ENCODE assay signal across 8 cellular contexts in genomic region chr4:86935499-86935832, GRCh38. TPM values are rescaled to one million over a fixed set of nuclear protein-coding genes. Genes with fewer than 3 reads are reported as not detected.
DNase-seq lines count a peak whose midpoint lies in the region; ATAC-seq and TF ChIP-seq lines count a peak whose summit lies in the region.

No MANE protein-coding gene starts in this region.

- H3K27me3 ChIP-seq in OCI-LY3 (ENCODE audit: low read depth, low read length) (no peaks in the 10 kb centered on the region), right lobe of liver (no peaks in the 10 kb centered on the region)

- no peaks in the 10 kb centered on the region for H3K27me3 Mint-ChIP-seq in stimulated activated naive CD8-positive, alpha-beta T cell treated with anti-CD3 and anti-CD28 coated beads, Interleukin-15, amount 100 ng/mL, for 72 hours

- no peaks in the 10 kb centered on the region for H3K36me3 ChIP-seq in OCI-LY3 (replicated peaks; ENCODE audit: low read depth, low read length)
- no peaks in the 10 kb centered on the region for H3K36me3 ChIP-seq in right lobe of liver

- H3K4me1 Mint-ChIP-seq in stimulated activated naive CD8-positive, alpha-beta T cell treated with anti-CD3 and anti-CD28 coated beads, Interleukin-15, amount 100 ng/mL, for 72 hours: peaks cover 42% of the 10 kb centered on the region

- H3K79me2 ChIP-seq in OCI-LY3 (ENCODE audit: low read length): peaks cover 44% of the 10 kb centered on the region

- peak; percentile 4 for ATAC-seq in GM21717 (IDR thresholded peaks at IDR 0.05; ENCODE audit: unreplicated experiment)
- peak in 3 of 4 donors; percentile 2 to 11 (median 4) for ATAC-seq in right lobe of liver
- peak; percentile 36 for ATAC-seq in stimulated activated naive CD8-positive, alpha-beta T cell treated with anti-CD3 and anti-CD28 coated beads, Interleukin-15, amount 100 ng/mL, for 72 hours
- ATAC-seq in HG02798 (IDR thresholded peaks at IDR 0.05; ENCODE audit: poor library complexity, unreplicated experiment): no peak
- no peak for ATAC-seq in GM21423 (IDR thresholded peaks at IDR 0.05; ENCODE audit: unreplicated experiment)

- H3K4me2 ChIP-seq in OCI-LY3 (ENCODE audit: low read length): peak overlapping the region; percentile 94

- H3K4me3 Mint-ChIP-seq in stimulated activated naive CD8-positive, alpha-beta T cell treated with anti-CD3 and anti-CD28 coated beads, Interleukin-15, amount 100 ng/mL, for 72 hours: peak overlapping the region; percentile 83 to 90

- H3K4me3 ChIP-seq in OCI-LY3 (ENCODE audit: low read length): peak overlapping the region; percentile 98
- H3K4me3 ChIP-seq in right lobe of liver: peak overlapping the region; percentile 85 to 93 (median 89)

- H4K20me1 ChIP-seq in OCI-LY3 (ENCODE audit: insufficient read depth, low read length): peaks cover 19% of the 10 kb centered on the region; the same call in 1 of the 2 replicates

- H3K9ac ChIP-seq in OCI-LY3 (ENCODE audit: low read length): peak overlapping the region; percentile 97

- intact Hi-C loops in right lobe of liver (cut with DNase I): loop anchor here in 1 of 2 donors (10.0 kb wide), 1 partner anchor 49 kb away; no protein-coding TSS in a partner anchor

- no peaks in the 10 kb centered on the region for H3K9me3 Mint-ChIP-seq in stimulated activated naive CD8-positive, alpha-beta T cell treated with anti-CD3 and anti-CD28 coated beads, Interleukin-15, amount 100 ng/mL, for 72 hours

- H3K4me1 ChIP-seq in OCI-LY3 (ENCODE audit: low read length) (peaks cover 38% of the 10 kb centered on the region), right lobe of liver (peaks cover 0 to 45% (median 22%) of the 10 kb centered on the region in 4 donors)

- TF ChIP-seq CTCF in OCI-LY3 (IDR thresholded peaks at IDR 0.05; ENCODE audit: low read depth, low read length) (no peak), right lobe of liver (IDR thresholded peaks at IDR 0.05) (no peak)

- H3K27ac ChIP-seq in OCI-LY3 (ENCODE audit: low read length) (peak overlapping the region; percentile 86), caudate nucleus (ENCODE audit: low read depth, low read length) (peak overlapping the region; percentile 86), right lobe of liver (peak overlapping the region; percentile 97 to 98 (median 98))

- peak overlapping the region; percentile 39 for H2AFZ ChIP-seq in OCI-LY3 (ENCODE audit: low read depth, low read length)

- H3K27ac Mint-ChIP-seq in stimulated activated naive CD8-positive, alpha-beta T cell treated with anti-CD3 and anti-CD28 coated beads, Interleukin-15, amount 100 ng/mL, for 72 hours: peak overlapping the region; percentile 95 to 98

- H3K9me3 ChIP-seq in OCI-LY3 (ENCODE audit: insufficient read depth, low read length): no peaks in the 10 kb centered on the region
- no peaks in the 10 kb centered on the region for H3K9me3 ChIP-seq in right lobe of liver

- 0% methylated on average over 5 of the region's 21 CpGs for WGBS in right lobe of liver (ENCODE audit: insufficient coverage, low coverage, low lambda C conversion rate, missing lambda C conversion rate)

- DNase-seq in caudate nucleus (lab: John Stamatoyannopoulos, UW) (peak in 12 of 61 donors; percentile 33 to 65 (median 48)), right lobe of liver (peak in 1 of 3 donors; percentile 70), NOMO-1 treated with DMSO at 0.1 percent for 48 hours (lab: John Stamatoyannopoulos, UW; ENCODE audit: unreplicated experiment) (no peak)
- peak; percentile 65 to 66 for DNase-seq in stimulated activated naive CD8-positive, alpha-beta T cell treated with anti-CD3 and anti-CD28 coated beads, Interleukin-15, amount 100 ng/mL, for 72 hours

- no peak for TF ChIP-seq POLR2A in right lobe of liver (IDR thresholded peaks at IDR 0.05)

RNA-seq across cellular contexts. Expression of gene AFF1, which starts 0.7 kb away (rescaled TPM):
- 10 to 100 TPM; 23.8 to 39.6 (median 34.9) TPM for total RNA-seq in right lobe of liver

RNA-seq across cellular contexts. Expression of gene C4orf36, which starts 43.2 kb away (rescaled TPM):
- under 1 TPM in 1 of 6 experiments, not detected in 5; 0.66 TPM for total RNA-seq in right lobe of liver

Comparison
In these comparisons a context has a peak if more than half of its experiments do, and no peak if none do; other contexts are left out.
1. ATAC-seq: peak in GM21717 (single experiment), right lobe of liver (3 of 4) and stimulated activated naive CD8-positive, alpha-beta T cell treated with anti-CD3 and anti-CD28 coated beads, Interleukin-15, amount 100 ng/mL, for 72 hours (single experiment); none in HG02798 (single experiment) and GM21423 (single experiment).
2. Peak in every context shown above with its lines, with median percentiles within 50 percentile points of each other: H3K27ac ChIP-seq.